In genomic region chr1:70459502-70460225, GRCh38 we compare ENCODE assay signal across 1 cellular context.
TF ChIP-seq lines count a peak whose summit lies in the region.

No MANE protein-coding gene starts in this region.

TF ChIP-seq in GM23338, 12 proteins besides CTCF, POLR2A, EP300 and RAD21 (continued from another document):
- TF ChIP-seq STAT1 (IDR thresholded peaks at IDR 0.05; ENCODE audit: unreplicated experiment) (no peak), JUNB (IDR thresholded peaks at IDR 0.05; ENCODE audit: unreplicated experiment) (no peak), EZH2 (IDR thresholded peaks at IDR 0.05; ENCODE audit: low read depth, unreplicated experiment) (no peak), ZNF462 (CRISPR knock-in tag; IDR thresholded peaks at IDR 0.05) (no peak), ZNF114 (CRISPR knock-in tag; IDR thresholded peaks at IDR 0.05) (no peak), EZH2phosphoT487 (IDR thresholded peaks at IDR 0.05; ENCODE audit: unreplicated experiment) (no peak)
